ENCODE assay signal across 8 cellular contexts in the genomic region with DNA sequence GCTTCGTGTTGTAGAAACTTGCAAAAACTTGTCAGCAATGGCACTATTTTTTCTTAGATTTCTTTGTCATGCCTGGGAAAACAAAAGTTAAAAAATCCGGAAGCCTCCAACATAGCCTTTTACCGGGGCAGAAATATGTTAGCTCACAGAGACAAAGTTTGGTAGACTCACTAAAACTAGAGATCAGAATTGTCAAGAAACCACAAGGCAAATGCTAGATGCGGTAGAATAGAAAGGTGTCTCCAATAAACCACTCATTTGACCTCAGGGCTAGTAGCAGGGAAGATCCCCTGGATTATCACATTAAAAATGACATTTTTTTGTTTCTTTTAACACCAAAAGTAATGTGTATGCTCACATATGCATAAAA. TPM values are rescaled to one million over a fixed set of nuclear protein-coding genes. Genes with fewer than 3 reads are reported as not detected.
DNase-seq lines count a peak whose midpoint lies in the region; ATAC-seq and TF ChIP-seq lines count a peak whose summit lies in the region.

No MANE protein-coding gene starts in this region.

- no peak overlapping the region for H4K8ac ChIP-seq in H9 (replicated peaks; ENCODE audit: insufficient read length, low read depth, low read length)

- H2AK5ac ChIP-seq in H9 (ENCODE audit: insufficient read length, low read length): no peak overlapping the region

- H3K9me3 Mint-ChIP-seq in H9: peaks cover 16 to 17% of the 10 kb centered on the region in 2 experiments

- H3K9me3 ChIP-seq in H9 (ENCODE audit: control insufficient read depth, low read depth, low read length) (peaks cover 3% of the 10 kb centered on the region), T-helper 17 cell (ENCODE audit: control insufficient read depth, low read length, poor library complexity, severe bottlenecking) (peaks cover under 1% of the 10 kb centered on the region), spleen (no peaks in the 10 kb centered on the region)

- ATAC-seq in T-helper 17 cell (peak; percentile 47), foreskin keratinocyte (no peak)

- H3K4me3 Mint-ChIP-seq in H9: peak overlapping the region in 1 of 2 experiments; percentile 53; a peak in 2 of 5 replicates
- H3K4me3 Mint-ChIP-seq in T-helper 17 cell: peak overlapping the region; percentile 95

- no CpG with 5 or more reads among the region's 4 CpGs for WGBS in H9 (ENCODE audit: extremely low coverage, insufficient read length, low lambda C conversion rate)
- 1 to 7% (median 4%) methylated on average over 4 of the region's 4 CpGs for WGBS in spleen, 5 donors

- peaks cover under 1 to 10% (median 1%) of the 10 kb centered on the region in 3 experiments; a peak in 5 of 7 replicates for H3K36me3 Mint-ChIP-seq in H9 (ENCODE audit: insufficient read depth in 1 of 3, low read depth in 3 of 3)
- H3K36me3 Mint-ChIP-seq in T-helper 17 cell (ENCODE audit: low read depth): no peaks in the 10 kb centered on the region

- no peaks in the 10 kb centered on the region for H3K4me1 ChIP-seq in H9 (ENCODE audit: insufficient read depth, low read length)
- peaks cover 6% of the 10 kb centered on the region for H3K4me1 ChIP-seq in foreskin keratinocyte
- H3K4me1 ChIP-seq in spleen: peaks cover 5 to 77% (median 56%) of the 10 kb centered on the region in 6 donors

- CTCF ChIA-PET in HEK293T (lab: Yijun Ruan, JAX): interaction anchor here (0.7 to 2.7 kb wide), 7 partner anchors 9 to 114 kb away, joined by 3 to 30 read pairs (median 4); no protein-coding TSS in a partner anchor

- H4K91ac ChIP-seq in H9 (ENCODE audit: insufficient read length, low read depth, low read length): no peak overlapping the region

- H4K20me1 ChIP-seq in H9 (ENCODE audit: control insufficient read depth, insufficient read depth, insufficient read length): no peaks in the 10 kb centered on the region

- peak overlapping the region; percentile 11 for H2AFZ ChIP-seq in H9 (ENCODE audit: low read length)

- H3T11ph ChIP-seq in H9 (ENCODE audit: low read length): peak overlapping the region; percentile 53

- no peak overlapping the region for H2BK20ac ChIP-seq in H9 (ENCODE audit: low read depth, low read length, poor library complexity, severe bottlenecking)

- no peak overlapping the region for H3K56ac ChIP-seq in H9 (ENCODE audit: insufficient read length, low read depth, low read length)

- H3K9ac ChIP-seq in H9 (ENCODE audit: extremely low read depth, insufficient read length, low read length): peak overlapping the region; percentile 12

- no peak for TF ChIP-seq POLR2A in spleen (IDR thresholded peaks at IDR 0.05)

- POLR2A ChIA-PET in HEK293T (lab: Yijun Ruan, JAX): interaction anchor here (0.7 to 1.7 kb wide), 7 partner anchors 11 to 114 kb away, joined by 3 to 21 read pairs (median 4); partner anchors contain the start of gene CFLAR

- H3K4me3 ChIP-seq in spleen: peak overlapping the region; percentile 43 to 65 (median 53)

- peak overlapping the region; percentile 29 for H3K4me2 ChIP-seq in H9 (ENCODE audit: insufficient read depth, insufficient read length, low read length)

- no peak overlapping the region for H2BK5ac ChIP-seq in H9 (ENCODE audit: insufficient read length, low read length)

- H3K14ac ChIP-seq in H9 (ENCODE audit: insufficient read depth, low read length): no peak overlapping the region

- no peaks in the 10 kb centered on the region for H3K79me2 ChIP-seq in H9 (ENCODE audit: insufficient read depth, low read length)

- no peaks in the 10 kb centered on the region for H3K23me2 ChIP-seq in H9 (ENCODE audit: insufficient read length, low read depth, low read length, poor library complexity, severe bottlenecking)

- no peaks in the 10 kb centered on the region; the same call in 1 of the 2 replicates for H3K27me3 Mint-ChIP-seq in H9 (ENCODE audit: low read depth)
- H3K27me3 Mint-ChIP-seq in T-helper 17 cell: no peaks in the 10 kb centered on the region

- H3K27ac Mint-ChIP-seq in H9: peak overlapping the region in 2 of 3 experiments; percentile 33 to 95; a peak in 1 of 7 replicates
- H3K27ac Mint-ChIP-seq in T-helper 17 cell: peak overlapping the region; percentile 95

- H3K4me1 Mint-ChIP-seq in H9 (peaks cover 14% of the 10 kb centered on the region in 2 experiments), T-helper 17 cell (peaks cover 40% of the 10 kb centered on the region)

- no peak overlapping the region for H2BK12ac ChIP-seq in H9 (ENCODE audit: insufficient read length, low read depth, low read length)

- TF ChIP-seq CTCF in H9 (conservative IDR thresholded peaks at IDR 0.05) (no peak), foreskin keratinocyte (conservative IDR thresholded peaks at IDR 0.05) (no peak), spleen (IDR thresholded peaks at IDR 0.05 in 8 of 11, conservative IDR thresholded peaks at IDR 0.05 in 3 of 11) (no peak)

- H3K4ac ChIP-seq in H9 (ENCODE audit: low read depth, low read length): no peak overlapping the region; the same call in 1 of the 2 replicates

- peaks cover 0 to 27% (median 15%) of the 10 kb centered on the region in 6 donors for H3K36me3 ChIP-seq in spleen

- H3K18ac ChIP-seq in H9 (ENCODE audit: insufficient read length, low read depth, low read length): no peak overlapping the region

- H2BK120ac ChIP-seq in H9 (ENCODE audit: low read depth, low read length, poor library complexity, severe bottlenecking): peak overlapping the region; percentile 69

- intact Hi-C loops in spleen (cut with DNase I; ENCODE audit: low total_unique reads): loop anchor here (2.0 kb wide), 1 partner anchor 49 kb away; no protein-coding TSS in a partner anchor

- H3K27me3 ChIP-seq in H9 (ENCODE audit: insufficient read depth, low read length): no peaks in the 10 kb centered on the region
- H3K27me3 ChIP-seq in foreskin keratinocyte: no peaks in the 10 kb centered on the region
- no peaks in the 10 kb centered on the region for H3K27me3 ChIP-seq in spleen (replicated peaks in 1 of 7)

- peak overlapping the region; percentile 34 for H3K27ac ChIP-seq in H9 (ENCODE audit: insufficient read length, low read depth, low read length)
- H3K27ac ChIP-seq in foreskin keratinocyte: peak overlapping the region; percentile 75
- H3K27ac ChIP-seq in spleen: peak overlapping the region; percentile 1 to 86 (median 85)

- no peak overlapping the region for H4K5ac ChIP-seq in H9 (ENCODE audit: insufficient read length, low read depth, low read length)

- H2BK15ac ChIP-seq in H9 (ENCODE audit: low read depth, low read length): no peak overlapping the region

- H3K79me1 ChIP-seq in H9 (ENCODE audit: insufficient read depth, low read depth, low read length, poor library complexity, severe bottlenecking): no peaks in the 10 kb centered on the region

- no peak overlapping the region for H3K23ac ChIP-seq in H9 (ENCODE audit: insufficient read length, low read depth, low read length)

- DNase-seq in H9 (no peak), T-helper 17 cell (no peak), foreskin keratinocyte (no peak), spleen (no peak), NCI-H146 (lab: John Stamatoyannopoulos, UW) (no peak), NCI-H1048 (lab: John Stamatoyannopoulos, UW) (no peak), GM03348 (ENCODE audit: low spot score) (no peak), HEK293T (ENCODE audit: extremely low spot score) (no peak)

TF ChIP-seq in HEK293T, 16 proteins besides CTCF, POLR2A, EP300 and RAD21:
- TF ChIP-seq SUZ12 (IDR thresholded peaks at IDR 0.05) (no peak), TARDBP (IDR thresholded peaks at IDR 0.05) (no peak), SP1 (IDR thresholded peaks at IDR 0.05) (no peak), NFRKB (IDR thresholded peaks at IDR 0.05) (no peak), HDGF (IDR thresholded peaks at IDR 0.05; ENCODE audit: borderline replicate concordance) (no peak), FOXK2 (IDR thresholded peaks at IDR 0.05) (no peak), BHLHE40 (IDR thresholded peaks at IDR 0.05; ENCODE audit: borderline replicate concordance) (no peak), ARNT (IDR thresholded peaks at IDR 0.05) (no peak), FOXA1 (IDR thresholded peaks at IDR 0.05) (no peak), CTBP1 (IDR thresholded peaks at IDR 0.05; ENCODE audit: borderline replicate concordance) (no peak), PKNOX1 (IDR thresholded peaks at IDR 0.05) (no peak), ZNF384 (IDR thresholded peaks at IDR 0.05) (no peak), L3MBTL2 (conservative IDR thresholded peaks at IDR 0.05) (no peak), ELF4 (IDR thresholded peaks at IDR 0.05) (no peak), FOXM1 (IDR thresholded peaks at IDR 0.05; ENCODE audit: borderline replicate concordance) (no peak), LEF1 (IDR thresholded peaks at IDR 0.05; ENCODE audit: borderline replicate concordance) (no peak)

RNA-seq across cellular contexts. Expression of gene CASP10, which starts 0.4 kb away (rescaled TPM):
- total RNA-seq in H9 (2021) (2.7 and 3.3 TPM in 2 replicates), T-helper 17 cell (10 to 100 TPM; 16.4 to 21.2 TPM), foreskin keratinocyte (6.1 and 6.5 TPM in 2 replicates), spleen (10 to 100 TPM; 42.5 to 75.6 (median 55.3) TPM)
- polyA plus RNA-seq in foreskin keratinocyte (2.4 and 2.7 TPM in 2 replicates), spleen (10 to 100 TPM in 2 of 3 donors, 1 to 10 TPM in 1; 5.6 to 13.3 (median 10.2) TPM)

Comparison
In these comparisons a context has a peak if more than half of its experiments do, and no peak if none do; other contexts are left out.
1. H3K27ac ChIP-seq: peak in every context shown above with its lines; median percentile 85 in spleen; 75 in foreskin keratinocyte; 34 in H9.